ENCODE assay signal across 22 cellular contexts in genomic region chr14:103735022-103735421, GRCh38. TPM values are rescaled to one million over a fixed set of nuclear protein-coding genes. Genes with fewer than 3 reads are reported as not detected.
A peak's percentile ranks its signal among the peaks of the same experiment; 100 is the strongest.
DNase-seq lines count a peak whose midpoint lies in the region; ATAC-seq, FAIRE-seq and TF ChIP-seq lines count a peak whose summit lies in the region.
"Had no signal": no experiment of that assay in that cellular context is flagged by ENCODE, and none has a peak within 500 bp of the region (broad histone marks: within the 10 kb centered on the region; RNA-seq: fewer than 3 reads in every experiment).

No MANE protein-coding gene starts in this region.

- intact Hi-C loops in ascending aorta (cut with DNase I) = loop anchor here (5.0 kb wide), 1 partner anchor 163 kb away; no protein-coding TSS in a partner anchor
- intact Hi-C loops in kidney (cut with DNase I) = no loop called here
- intact Hi-C loops in CD4-positive, alpha-beta memory T cell (cut with micrococcal nuclease) = no loop called here

- H3K4me3 Mint-ChIP-seq in CD4-positive, CD25-positive, alpha-beta regulatory T cell = no peak overlapping the region
- no peak overlapping the region for H3K4me3 Mint-ChIP-seq in stimulated activated effector memory CD8-positive, alpha-beta T cell treated with anti-CD3 and anti-CD28 coated beads, Interleukin-12 subunit alpha, Interleukin-12 subunit beta, amount 100 ng/mL, for 72 hours
- H3K4me3 Mint-ChIP-seq in CD4-positive, alpha-beta memory T cell = no peak overlapping the region
- H3K4me3 Mint-ChIP-seq: activated B cell treated with CpG ODN at 0.5 μM for 24 hours; activated naive CD8-positive, alpha-beta T cell; activated T-cell treated with anti-CD3 and anti-CD28 coated beads, Interleukin-2, amount 50 U/mL, for 72 hours; neural progenitor cell; T-helper 17 cell had no signal

- no peaks in the 10 kb centered on the region for H3K4me1 Mint-ChIP-seq in CD4-positive, CD25-positive, alpha-beta regulatory T cell
- H3K4me1 Mint-ChIP-seq in stimulated activated effector memory CD8-positive, alpha-beta T cell treated with anti-CD3 and anti-CD28 coated beads, Interleukin-12 subunit alpha, Interleukin-12 subunit beta, amount 100 ng/mL, for 72 hours = no peaks in the 10 kb centered on the region
- no peaks in the 10 kb centered on the region for H3K4me1 Mint-ChIP-seq in CD4-positive, alpha-beta memory T cell
- H3K4me1 Mint-ChIP-seq: activated B cell treated with CpG ODN at 0.5 μM for 24 hours, T-helper 17 cell had no signal

- peak overlapping the region in 2 of 3 donors; percentile 15 to 33 for H3K27ac Mint-ChIP-seq in CD4-positive, CD25-positive, alpha-beta regulatory T cell
- H3K27ac Mint-ChIP-seq in stimulated activated effector memory CD8-positive, alpha-beta T cell treated with anti-CD3 and anti-CD28 coated beads, Interleukin-12 subunit alpha, Interleukin-12 subunit beta, amount 100 ng/mL, for 72 hours = peak overlapping the region; percentile 50
- H3K27ac Mint-ChIP-seq in CD4-positive, alpha-beta memory T cell = peak overlapping the region in 2 of 7 donors; percentile 10 to 52
- H3K27ac Mint-ChIP-seq: activated B cell treated with CpG ODN at 0.5 μM for 24 hours; activated naive CD8-positive, alpha-beta T cell; activated T-cell treated with anti-CD3 and anti-CD28 coated beads, Interleukin-2, amount 50 U/mL, for 72 hours; neural progenitor cell; T-helper 17 cell had no signal

- H3K27me3 ChIP-seq in CD4-positive, CD25-positive, alpha-beta regulatory T cell (ENCODE audit: control insufficient read depth, insufficient read depth, low read length) = no peaks in the 10 kb centered on the region
- no peaks in the 10 kb centered on the region for H3K27me3 ChIP-seq in ascending aorta
- H3K27me3 ChIP-seq in CD4-positive, alpha-beta memory T cell (ENCODE audit: insufficient read depth, low read length) = no peaks in the 10 kb centered on the region
- H3K27me3 ChIP-seq: MG63, neural progenitor cell, SJSA1 had no signal

- ATAC-seq in CD4-positive, CD25-positive, alpha-beta regulatory T cell (ENCODE audit: low read depth in 2 of 2) = no peak
- ATAC-seq in stimulated activated effector memory CD8-positive, alpha-beta T cell treated with anti-CD3 and anti-CD28 coated beads, Interleukin-12 subunit alpha, Interleukin-12 subunit beta, amount 100 ng/mL, for 72 hours = no peak
- ATAC-seq in HG02981 (IDR thresholded peaks at IDR 0.05; ENCODE audit: unreplicated experiment) = no peak
- ATAC-seq: activated T-cell treated with anti-CD3 and anti-CD28 coated beads, Interleukin-2, amount 50 U/mL, for 72 hours; esophagus mucosa; T-helper 17 cell had no signal

- no peak overlapping the region for H3K27ac ChIP-seq in CD4-positive, CD25-positive, alpha-beta regulatory T cell (ENCODE audit: insufficient read depth, low read length, poor library complexity, severe bottlenecking)
- H3K27ac ChIP-seq in ascending aorta (peak overlapping the region; percentile 52 to 83), kidney (ENCODE audit: low read depth in 2 of 2, low read length in 2 of 2) (peak overlapping the region in 1 of 2 donors; percentile 13)
- H3K27ac ChIP-seq in CD4-positive, alpha-beta memory T cell (ENCODE audit: low read depth, low read length) = no peak overlapping the region
- H3K27ac ChIP-seq: neural progenitor cell, SJSA1 had no signal

- H3K36me3 Mint-ChIP-seq in CD4-positive, CD25-positive, alpha-beta regulatory T cell = peaks cover 24% of the 10 kb centered on the region
- H3K36me3 Mint-ChIP-seq in stimulated activated effector memory CD8-positive, alpha-beta T cell treated with anti-CD3 and anti-CD28 coated beads, Interleukin-12 subunit alpha, Interleukin-12 subunit beta, amount 100 ng/mL, for 72 hours = peaks cover 45% of the 10 kb centered on the region
- peaks cover 13 to 52% of the 10 kb centered on the region in 2 donors for H3K36me3 Mint-ChIP-seq in CD4-positive, alpha-beta memory T cell
- H3K36me3 Mint-ChIP-seq: activated naive CD8-positive, alpha-beta T cell had no signal

- POLR2A ChIA-PET in CD4-positive, alpha-beta memory T cell (lab: Charles Lee; ENCODE audit: partially characterized antibody) = interaction anchor here (2.0 kb wide), 1 partner anchor 20 kb away, joined by 5 read pairs; the partner anchor contains the start of genes XRCC3 and ZFYVE21

- H3K27me3 Mint-ChIP-seq in CD4-positive, CD25-positive, alpha-beta regulatory T cell = no peaks in the 10 kb centered on the region
- no peaks in the 10 kb centered on the region for H3K27me3 Mint-ChIP-seq in CD4-positive, alpha-beta memory T cell
- H3K27me3 Mint-ChIP-seq: activated B cell treated with CpG ODN at 0.5 μM for 24 hours; activated naive CD8-positive, alpha-beta T cell; T-helper 17 cell had no signal

- no peaks in the 10 kb centered on the region for H3K9me3 ChIP-seq in CD4-positive, CD25-positive, alpha-beta regulatory T cell (ENCODE audit: control insufficient read depth in 2 of 2, low read length in 2 of 2)
- H3K9me3 ChIP-seq in ascending aorta = no peaks in the 10 kb centered on the region
- no peaks in the 10 kb centered on the region for H3K9me3 ChIP-seq in kidney (ENCODE audit: control insufficient read depth in 1 of 2, low read length in 2 of 2)
- no peaks in the 10 kb centered on the region for H3K9me3 ChIP-seq in CD4-positive, alpha-beta memory T cell (ENCODE audit: control insufficient read depth in 1 of 2, low read length in 2 of 2)
- H3K9me3 ChIP-seq: MG63, SJSA1 had no signal

- H3K9me3 Mint-ChIP-seq in CD4-positive, CD25-positive, alpha-beta regulatory T cell = no peaks in the 10 kb centered on the region
- H3K9me3 Mint-ChIP-seq in stimulated activated effector memory CD8-positive, alpha-beta T cell treated with anti-CD3 and anti-CD28 coated beads, Interleukin-12 subunit alpha, Interleukin-12 subunit beta, amount 100 ng/mL, for 72 hours = no peaks in the 10 kb centered on the region
- H3K9me3 Mint-ChIP-seq in CD4-positive, alpha-beta memory T cell = no peaks in the 10 kb centered on the region
- H3K9me3 Mint-ChIP-seq: activated B cell treated with CpG ODN at 0.5 μM for 24 hours; activated T-cell treated with anti-CD3 and anti-CD28 coated beads, Interleukin-2, amount 50 U/mL, for 72 hours; neural progenitor cell had no signal

- TF ChIP-seq CTCF in ascending aorta (IDR thresholded peaks at IDR 0.05) (no peak), kidney (IDR thresholded peaks at IDR 0.05; ENCODE audit: borderline replicate concordance, extremely low read depth, insufficient read depth) (no peak)

- no peak for DNase-seq in CD4-positive, CD25-positive, alpha-beta regulatory T cell
- DNase-seq in ascending aorta (ENCODE audit: low spot score in 2 of 2) (peak in 1 of 2 donors; percentile 60), kidney (peak; percentile 78), NCI-H2227 treated with DMSO at 0.1 percent for 48 hours (lab: John Stamatoyannopoulos, UW) (no peak), NCI-H510A treated with DMSO at 0.1 percent for 48 hours (lab: John Stamatoyannopoulos, UW) (no peak)
- DNase-seq in stimulated activated effector memory CD8-positive, alpha-beta T cell treated with anti-CD3 and anti-CD28 coated beads, Interleukin-12 subunit alpha, Interleukin-12 subunit beta, amount 100 ng/mL, for 72 hours (ENCODE audit: low spot score in 2 of 2) = no peak
- no peak for DNase-seq in CD4-positive, alpha-beta memory T cell
- DNase-seq: activated B cell treated with CpG ODN at 0.5 μM for 24 hours; activated T-cell treated with anti-CD3 and anti-CD28 coated beads, Interleukin-2, amount 50 U/mL, for 72 hours; GF-D8; IMR-90; MG63; NCI-H146; NCI-H82; OCI-M1; stimulated activated naive CD4-positive, alpha-beta T cell; T-helper 17 cell had no signal

- H3K9ac ChIP-seq in kidney (ENCODE audit: low read length in 2 of 2) = peak overlapping the region in 1 of 2 donors; percentile 40
- H3K9ac ChIP-seq: neural progenitor cell had no signal

- no peaks in the 10 kb centered on the region for H3K4me1 ChIP-seq in CD4-positive, CD25-positive, alpha-beta regulatory T cell (ENCODE audit: control insufficient read depth, insufficient read depth, low read length, poor library complexity, severe bottlenecking)
- H3K4me1 ChIP-seq in ascending aorta (peaks cover 20 to 36% of the 10 kb centered on the region in 2 donors), kidney (ENCODE audit: control insufficient read depth in 1 of 2, insufficient read depth in 1 of 2, low read depth in 1 of 2, low read length in 2 of 2) (peaks cover 16 to 23% of the 10 kb centered on the region in 2 donors)
- no peaks in the 10 kb centered on the region for H3K4me1 ChIP-seq in CD4-positive, alpha-beta memory T cell (ENCODE audit: insufficient read depth, low read length)
- H3K4me1 ChIP-seq: neural progenitor cell, SJSA1 had no signal

- FAIRE-seq in kidney (lab: Jason Lieb, UNC) = no peak

- CTCF ChIA-PET in CD4-positive, alpha-beta memory T cell (lab: Charles Lee; ENCODE audit: partially characterized antibody) = no interaction called here

- H3K4me3 ChIP-seq in CD4-positive, CD25-positive, alpha-beta regulatory T cell (ENCODE audit: low read depth, low read length) = no peak overlapping the region
- H3K4me3 ChIP-seq in ascending aorta = no peak overlapping the region
- no peak overlapping the region for H3K4me3 ChIP-seq in kidney (ENCODE audit: low read length in 2 of 2)
- no peak overlapping the region for H3K4me3 ChIP-seq in CD4-positive, alpha-beta memory T cell (ENCODE audit: low read length in 2 of 2)
- H3K4me3 ChIP-seq: MG63, neural progenitor cell, SJSA1 had no signal

- H3K36me3 ChIP-seq in CD4-positive, CD25-positive, alpha-beta regulatory T cell (ENCODE audit: control insufficient read depth, insufficient read depth, low read length) = peaks cover 26% of the 10 kb centered on the region
- H3K36me3 ChIP-seq in ascending aorta (peaks cover 38 to 45% of the 10 kb centered on the region in 2 donors), kidney (ENCODE audit: control insufficient read depth in 1 of 2, insufficient read depth in 2 of 2, low read length in 2 of 2) (peaks cover 16 to 41% of the 10 kb centered on the region in 2 donors)
- peaks cover 14% of the 10 kb centered on the region for H3K36me3 ChIP-seq in CD4-positive, alpha-beta memory T cell (ENCODE audit: insufficient read depth, low read length)
- H3K36me3 ChIP-seq: MG63, neural progenitor cell had no signal

RNA-seq across cellular contexts. Expression of gene ZFYVE21, which starts 19.4 kb away (rescaled TPM):
- 13.7 TPM for total RNA-seq in CD4-positive, CD25-positive, alpha-beta regulatory T cell
- polyA plus RNA-seq in CD4-positive, CD25-positive, alpha-beta regulatory T cell = 10 to 100 TPM; 12.1 to 25.0 (median 16.1) TPM
- 219 TPM for total RNA-seq in ascending aorta
- total RNA-seq in kidney = 70.9 TPM
- polyA plus RNA-seq in kidney (ENCODE audit: insufficient read depth, low read depth, low replicate concordance) = 67.8 TPM
- 10 to 100 TPM; 17.4 to 18.8 TPM for total RNA-seq in CD4-positive, alpha-beta memory T cell
- 10 to 100 TPM; 17.2 to 18.0 TPM for polyA plus RNA-seq in CD4-positive, alpha-beta memory T cell

RNA-seq across cellular contexts. Expression of gene XRCC3, which starts 19.8 kb away (rescaled TPM):
- total RNA-seq in CD4-positive, CD25-positive, alpha-beta regulatory T cell = 9.8 TPM
- 1 to 10 TPM; 3.0 to 4.7 (median 4.3) TPM for polyA plus RNA-seq in CD4-positive, CD25-positive, alpha-beta regulatory T cell
- total RNA-seq in ascending aorta = 9.0 TPM
- total RNA-seq in kidney = 6.3 TPM
- polyA plus RNA-seq in kidney (ENCODE audit: insufficient read depth, low read depth, low replicate concordance) = 2.8 TPM
- 10 to 100 TPM; 10.3 to 12.6 TPM for total RNA-seq in CD4-positive, alpha-beta memory T cell
- 1 to 10 TPM; 2.2 to 3.2 TPM for polyA plus RNA-seq in CD4-positive, alpha-beta memory T cell

Comparison
In these comparisons a context has a peak if more than half of its experiments do, and no peak if none do; other contexts are left out.
1. H3K27ac ChIP-seq: peak in ascending aorta (2 of 2); none in CD4-positive, CD25-positive, alpha-beta regulatory T cell (single experiment) and CD4-positive, alpha-beta memory T cell (single experiment).